ENCODE assay signal across 19 cellular contexts in genomic region chr2:10221976-10222870, GRCh38.
DNase-seq lines count a peak whose midpoint lies in the region; ATAC-seq and TF ChIP-seq lines count a peak whose summit lies in the region.
"Had no signal": no experiment of that assay in that cellular context is flagged by ENCODE, and none has a peak within 500 bp of the region (broad histone marks: within the 10 kb centered on the region; RNA-seq: fewer than 3 reads in every experiment).

No MANE protein-coding gene starts in this region.

- no peaks in the 10 kb centered on the region for H3K27me3 ChIP-seq in upper lobe of right lung
- H3K27me3 ChIP-seq: BLaER1, SJSA1 had no signal

- H3K36me3 ChIP-seq in OCI-LY7 (ENCODE audit: insufficient read depth, low read length) (no peaks in the 10 kb centered on the region), upper lobe of right lung (no peaks in the 10 kb centered on the region)
- H3K36me3 ChIP-seq: BLaER1, SJSA1 had no signal

- H2AFZ ChIP-seq in OCI-LY7 (ENCODE audit: low read length) = no peak overlapping the region
- H2AFZ ChIP-seq: PC-9 had no signal

- no peak overlapping the region for H3K4me2 ChIP-seq in OCI-LY7 (ENCODE audit: low read length)
- H3K4me2 ChIP-seq: A549, BLaER1 had no signal

- intact Hi-C loops in left ventricle myocardium superior (cut with micrococcal nuclease) (no loop called here), cardiac septum (cut with DNase I) (no loop called here), OCI-LY7 (cut with micrococcal nuclease; ENCODE audit: unreplicated experiment) (no loop called here), upper lobe of right lung (cut with DNase I) (no loop called here)

- no peak for TF ChIP-seq POLR2A in GM18505 (IDR thresholded peaks at IDR 0.05; ENCODE audit: borderline replicate concordance, extremely low read depth, insufficient read depth, insufficient read length)

- H3K27ac ChIP-seq in OCI-LY7 (ENCODE audit: low read depth, low read length, poor library complexity, severe bottlenecking) = no peak overlapping the region
- H3K27ac ChIP-seq in upper lobe of right lung = no peak overlapping the region
- H3K27ac ChIP-seq: A549, BLaER1, PC-9, RWPE1, SJSA1 had no signal

- H3K4me1 ChIP-seq in OCI-LY7 (ENCODE audit: insufficient read depth, low read length, poor library complexity, severe bottlenecking) (peaks cover under 1% of the 10 kb centered on the region), upper lobe of right lung (no peaks in the 10 kb centered on the region)

- H3K79me2 ChIP-seq in OCI-LY7 (ENCODE audit: insufficient read depth, low read depth, low read length) = no peaks in the 10 kb centered on the region

- H4K20me1 ChIP-seq in OCI-LY7 (ENCODE audit: insufficient read depth, low read length) = no peaks in the 10 kb centered on the region
- H4K20me1 ChIP-seq: BLaER1 had no signal

- TF ChIP-seq CTCF in OCI-LY7 (conservative IDR thresholded peaks at IDR 0.05; ENCODE audit: low read length) = 0 out of 2 replicates have a peak, but pooled peaks have one; percentile 16
- no peak for TF ChIP-seq CTCF in upper lobe of right lung (IDR thresholded peaks at IDR 0.05)

- POLR2A ChIA-PET in OCI-LY7 (lab: Charles Lee) = no interaction called here

- DNase-seq in left ventricle myocardium superior (peak; percentile 11), cardiac septum (ENCODE audit: low spot score) (no peak), OCI-LY7 (ENCODE audit: low spot score) (no peak), myocyte (ENCODE audit: low read depth) (peak; percentile 71), upper lobe of right lung (peak; percentile 20), ureter (ENCODE audit: low spot score) (no peak)
- DNase-seq: Calu3; CD8-positive, alpha-beta T cell; DMS53; NCI-H1048; NCI-H1436 treated with DMSO at 0.1 percent for 48 hours; NCI-H510A; PC-9 had no signal

- CTCF ChIA-PET in OCI-LY7 (lab: Charles Lee; ENCODE audit: unreplicated experiment) = no interaction called here

- no peak for ATAC-seq in left ventricle myocardium superior
- ATAC-seq in upper lobe of right lung = no peak
- no peak for ATAC-seq in GM18505 (IDR thresholded peaks at IDR 0.05; ENCODE audit: unreplicated experiment)
- ATAC-seq in GM21737 (IDR thresholded peaks at IDR 0.05; ENCODE audit: unreplicated experiment) = no peak
- ATAC-seq: A549; CD8-positive, alpha-beta T cell had no signal

- no peaks in the 10 kb centered on the region for H3K9me2 ChIP-seq in OCI-LY7 (ENCODE audit: insufficient read depth, low read length)

- H3K4me3 ChIP-seq in OCI-LY7 (ENCODE audit: low read depth, low read length, poor library complexity, severe bottlenecking) = no peak overlapping the region
- no peak overlapping the region for H3K4me3 ChIP-seq in upper lobe of right lung
- H3K4me3 ChIP-seq: A549, BLaER1, PC-9, SJSA1 had no signal

- no peaks in the 10 kb centered on the region for H3K9me3 ChIP-seq in OCI-LY7 (ENCODE audit: low read length)
- H3K9me3 ChIP-seq in upper lobe of right lung = no peaks in the 10 kb centered on the region
- H3K9me3 ChIP-seq: A549, BLaER1, SJSA1 had no signal

- BruUV-seq in OCI-LY7 (replicated peaks; lab: Mats Ljungman, UMichigan) = no TSS peak

Comparison
In these comparisons a context has a peak if more than half of its experiments do, and no peak if none do; other contexts are left out.
1. DNase-seq: peak in left ventricle myocardium superior (single experiment), myocyte (single experiment) and upper lobe of right lung (single experiment); none in cardiac septum (single experiment), OCI-LY7 (single experiment) and ureter (single experiment).